9 cellular contexts compared by ENCODE assay signal in genomic region chr17:41865596-41865893, GRCh38. TPM values are rescaled to one million over a fixed set of nuclear protein-coding genes. Genes with fewer than 3 reads are reported as not detected.
DNase-seq lines count a peak whose midpoint lies in the region; ATAC-seq and TF ChIP-seq lines count a peak whose summit lies in the region.
"Had no signal": no experiment of that assay in that cellular context is flagged by ENCODE, and none has a peak within 500 bp of the region (broad histone marks: within the 10 kb centered on the region; RNA-seq: fewer than 3 reads in every experiment).

No MANE protein-coding gene starts in this region.

- peak overlapping the region in 4 of 6 donors; percentile 91 to 94 (median 92) for H3K27ac Mint-ChIP-seq in naive B cell

- DNase-seq in BE2C (no peak), choroid plexus epithelial cell (ENCODE audit: low read depth) (no peak), naive B cell (no peak), HT-29 (ENCODE audit: low spot score) (no peak), H4 (ENCODE audit: low spot score) (no peak), DMS 273 treated with DMSO at 0.1 percent for 48 hours (lab: John Stamatoyannopoulos, UW) (no peak)
- DNase-seq in Jurkat, Clone E6-1 (ENCODE audit: low read depth, low spot score) = no peak

- peak overlapping the region in 1 of 8 donors; percentile 93 for H3K4me3 Mint-ChIP-seq in naive B cell
- H3K4me3 Mint-ChIP-seq: naive thymus-derived CD8-positive, alpha-beta T cell had no signal

- no peaks in the 10 kb centered on the region for H3K9me3 ChIP-seq in BE2C

- H3K36me3 Mint-ChIP-seq in naive B cell = peaks cover 0 to 7% of the 10 kb centered on the region in 2 donors

- no peak for TF ChIP-seq CTCF in BE2C (IDR thresholded peaks at IDR 0.05; ENCODE audit: low read depth, low read length)
- no peak for TF ChIP-seq CTCF in choroid plexus epithelial cell (conservative IDR thresholded peaks at IDR 0.05; ENCODE audit: low read depth, low read length)

- H3K9me3 Mint-ChIP-seq in naive B cell = no peaks in the 10 kb centered on the region
- H3K9me3 Mint-ChIP-seq: naive thymus-derived CD8-positive, alpha-beta T cell had no signal

- H3K27me3 ChIP-seq in BE2C = no peaks in the 10 kb centered on the region

- H3K36me3 ChIP-seq in BE2C = peaks cover 34% of the 10 kb centered on the region

- peaks cover 3% of the 10 kb centered on the region for H3K4me1 ChIP-seq in BE2C

- no peaks in the 10 kb centered on the region for H3K27me3 Mint-ChIP-seq in naive B cell
- H3K27me3 Mint-ChIP-seq: naive thymus-derived CD8-positive, alpha-beta T cell had no signal

- H3K4me1 Mint-ChIP-seq in naive B cell = peaks cover 8 to 17% (median 15%) of the 10 kb centered on the region in 3 donors

- peak in 1 of 2 donors; percentile 14 for ATAC-seq in naive B cell (ENCODE audit: low read depth in 2 of 2)
- ATAC-seq in activated CD4-positive, CD25-positive, alpha-beta regulatory T cell treated with anti-CD3 and anti-CD28 coated beads, Interleukin-2, amount 50 U/mL, for 24 hours = no peak

- H3K4me3 ChIP-seq in BE2C (ENCODE audit: low read depth, low read length) (peak overlapping the region; percentile 40), choroid plexus epithelial cell (ENCODE audit: low read depth, low read length) (peak overlapping the region; percentile 52)
- peak overlapping the region; percentile 58 for H3K4me3 ChIP-seq in Jurkat, Clone E6-1 (ENCODE audit: low read length)

RNA-seq across cellular contexts. Expression of gene KLHL11, which starts 0.3 kb away (rescaled TPM):
- 6.6 TPM for polyA plus RNA-seq in BE2C (2012; ENCODE audit: insufficient read depth, insufficient read length, low read depth)
- polyA plus RNA-seq in Jurkat, Clone E6-1 (2012; ENCODE audit: insufficient read depth, insufficient read length) = 1.7 TPM
- 1 to 10 TPM; 3.6 to 9.8 (median 6.7) TPM for polyA plus RNA-seq in naive B cell (ENCODE audit: low read depth in 6 of 6)
- total RNA-seq in HT-29 (2014; rRNA removed; shearing (Covaris generic)) = 23.4 and 25.1 TPM in 2 replicates
- total RNA-seq in H4 (2014; rRNA removed; shearing (Covaris generic)) = 14.2 and 14.3 TPM in 2 replicates

RNA-seq across cellular contexts. Expression of gene KLHL10, which starts 27.9 kb away (rescaled TPM):
- polyA plus RNA-seq in BE2C (2012; ENCODE audit: insufficient read depth, insufficient read length, low read depth) = not detected
- not detected for polyA plus RNA-seq in Jurkat, Clone E6-1 (2012; ENCODE audit: insufficient read depth, insufficient read length)
- polyA plus RNA-seq in naive B cell (ENCODE audit: low read depth in 6 of 6) = not detected
- not detected in 2 replicates for total RNA-seq in HT-29 (2014; rRNA removed; shearing (Covaris generic))
- total RNA-seq in H4 (2014; rRNA removed; shearing (Covaris generic)) = not detected in 2 replicates
- total RNA-seq: naive thymus-derived CD8-positive, alpha-beta T cell had no signal

RNA-seq across cellular contexts. Expression of gene NT5C3B, which starts 29.5 kb away (rescaled TPM):
- 183 TPM for polyA plus RNA-seq in BE2C (2012; ENCODE audit: insufficient read depth, insufficient read length, low read depth)
- polyA plus RNA-seq in Jurkat, Clone E6-1 (2012; ENCODE audit: insufficient read depth, insufficient read length) = 78.9 TPM
- 10 to 100 TPM; 28.9 to 49.8 (median 37.8) TPM for polyA plus RNA-seq in naive B cell (ENCODE audit: low read depth in 6 of 6)
- total RNA-seq in HT-29 (2014; rRNA removed; shearing (Covaris generic)) = 35.8 and 39.0 TPM in 2 replicates
- 86.8 and 88.0 TPM in 2 replicates for total RNA-seq in H4 (2014; rRNA removed; shearing (Covaris generic))

RNA-seq across cellular contexts. Expression of gene FKBP10, which starts 52.7 kb away (rescaled TPM):
- 708 TPM for polyA plus RNA-seq in BE2C (2012; ENCODE audit: insufficient read depth, insufficient read length, low read depth)
- polyA plus RNA-seq in Jurkat, Clone E6-1 (2012; ENCODE audit: insufficient read depth, insufficient read length) = 0.44 TPM
- not detected for polyA plus RNA-seq in naive B cell (ENCODE audit: low read depth in 6 of 6)
- total RNA-seq in HT-29 (2014; rRNA removed; shearing (Covaris generic)) = 52.4 and 68.0 TPM in 2 replicates
- 90.7 and 91.9 TPM in 2 replicates for total RNA-seq in H4 (2014; rRNA removed; shearing (Covaris generic))
- total RNA-seq: naive thymus-derived CD8-positive, alpha-beta T cell had no signal
- polyA plus RNA-seq: naive thymus-derived CD8-positive, alpha-beta T cell had no signal

RNA-seq across cellular contexts. Expression of gene ACLY, which starts 53.2 kb away (rescaled TPM):
- polyA plus RNA-seq in BE2C (2012; ENCODE audit: insufficient read depth, insufficient read length, low read depth) = 313 TPM
- 100 TPM for polyA plus RNA-seq in Jurkat, Clone E6-1 (2012; ENCODE audit: insufficient read depth, insufficient read length)
- polyA plus RNA-seq in naive B cell (ENCODE audit: low read depth in 6 of 6) = 10 to 100 TPM; 34.0 to 63.5 (median 49.8) TPM
- 185 and 194 TPM in 2 replicates for total RNA-seq in HT-29 (2014; rRNA removed; shearing (Covaris generic))
- 98.9 and 101 TPM in 2 replicates for total RNA-seq in H4 (2014; rRNA removed; shearing (Covaris generic))
